14 cellular contexts compared by ENCODE assay signal in genomic region chr21:31099122-31099521, GRCh38.
DNase-seq lines count a peak whose midpoint lies in the region; ATAC-seq and TF ChIP-seq lines count a peak whose summit lies in the region.
"Had no signal": no experiment of that assay in that cellular context is flagged by ENCODE, and none has a peak within 500 bp of the region (broad histone marks: within the 10 kb centered on the region; RNA-seq: fewer than 3 reads in every experiment).

No MANE protein-coding gene starts in this region.

- H3K27me3 Mint-ChIP-seq in CD4-positive, CD25-positive, alpha-beta regulatory T cell: peaks cover 7% of the 10 kb centered on the region
- H3K27me3 Mint-ChIP-seq in neural progenitor cell (ENCODE audit: insufficient read depth, low read depth): peaks cover 7% of the 10 kb centered on the region

- 0 out of 2 replicates have a peak overlapping the region, but pooled peaks have one; percentile 2 for H3K4me2 ChIP-seq in PC-3 (ENCODE audit: low read length)
- no peak overlapping the region for H3K4me2 ChIP-seq in neural progenitor cell

- no peaks in the 10 kb centered on the region for H3K36me3 ChIP-seq in CD4-positive, CD25-positive, alpha-beta regulatory T cell (ENCODE audit: control insufficient read depth, insufficient read depth, low read length)
- no peaks in the 10 kb centered on the region for H3K36me3 ChIP-seq in PC-3 (ENCODE audit: low read depth, low read length)
- H3K36me3 ChIP-seq in neural progenitor cell: no peaks in the 10 kb centered on the region
- H3K36me3 ChIP-seq in H7 (replicated peaks; ENCODE audit: control insufficient read depth, insufficient read depth, low read length): no peaks in the 10 kb centered on the region
- H3K36me3 ChIP-seq: BE2C, SJSA1 had no signal

- no peak for ATAC-seq in CD4-positive, CD25-positive, alpha-beta regulatory T cell (ENCODE audit: low read depth in 2 of 2)
- no peak for ATAC-seq in PC-3

- DNase-seq in NCI-H82 (lab: John Stamatoyannopoulos, UW): peak; percentile 15
- no peak for DNase-seq in NCI-H82 treated with DMSO at 0.1 percent for 48 hours (lab: John Stamatoyannopoulos, UW; ENCODE audit: unreplicated experiment)
- no peak for DNase-seq in CD4-positive, CD25-positive, alpha-beta regulatory T cell
- no peak for DNase-seq in PC-3
- DNase-seq in neural progenitor cell (ENCODE audit: low spot score): no peak
- no peak for DNase-seq in H7
- no peak for DNase-seq in dorsolateral prefrontal cortex
- no peak for DNase-seq in NCI-H1105 (lab: John Stamatoyannopoulos, UW)

- H3K27ac Mint-ChIP-seq in CD4-positive, CD25-positive, alpha-beta regulatory T cell: peak overlapping the region in 2 of 3 donors; percentile 67 to 78
- peak overlapping the region; percentile 39 for H3K27ac Mint-ChIP-seq in neural progenitor cell

- peaks cover 12 to 43% (median 22%) of the 10 kb centered on the region in 4 donors for H3K4me1 Mint-ChIP-seq in CD4-positive, CD25-positive, alpha-beta regulatory T cell
- peaks cover 2% of the 10 kb centered on the region for H3K4me1 Mint-ChIP-seq in neural progenitor cell

- H3K9me3 ChIP-seq in CD4-positive, CD25-positive, alpha-beta regulatory T cell (ENCODE audit: control insufficient read depth in 2 of 2, low read length in 2 of 2): peaks cover 4 to 10% of the 10 kb centered on the region in 2 experiments
- H3K9me3 ChIP-seq in PC-3 (ENCODE audit: low read length) (no peaks in the 10 kb centered on the region), neural progenitor cell (ENCODE audit: low read depth) (no peaks in the 10 kb centered on the region)
- H3K9me3 ChIP-seq: BE2C, SJSA1 had no signal

- no peak overlapping the region for H3K4me3 ChIP-seq in CD4-positive, CD25-positive, alpha-beta regulatory T cell (ENCODE audit: low read depth, low read length)
- H3K4me3 ChIP-seq in PC-3 (ENCODE audit: low read length): no peak overlapping the region
- no peak overlapping the region for H3K4me3 ChIP-seq in neural progenitor cell
- H3K4me3 ChIP-seq in H7 (ENCODE audit: insufficient read depth, low read depth, low read length): no peak overlapping the region
- no peak overlapping the region for H3K4me3 ChIP-seq in dorsolateral prefrontal cortex
- H3K4me3 ChIP-seq: GM12878, GM23248, SJSA1 had no signal

- H3F3A ChIP-seq in PC-3 (ENCODE audit: low read length, unreplicated experiment) (no peaks in the 10 kb centered on the region), neural progenitor cell (ENCODE audit: low read depth) (no peaks in the 10 kb centered on the region)

- CTCF ChIA-PET in PC-3 (lab: Charles Lee): no interaction called here

- H3K9ac ChIP-seq in PC-3 (ENCODE audit: low read length): no peak overlapping the region
- no peak overlapping the region for H3K9ac ChIP-seq in neural progenitor cell
- H3K9ac ChIP-seq: GM23248 had no signal

- H2AFZ ChIP-seq in PC-3 (ENCODE audit: low read length) (peak overlapping the region; percentile 42; the same call in 1 of the 2 replicates), neural progenitor cell (replicated peaks) (no peak overlapping the region)

- BruUV-seq in PC-3 (replicated peaks; lab: Mats Ljungman, UMichigan): no TSS peak

- H3K4me1 ChIP-seq in CD4-positive, CD25-positive, alpha-beta regulatory T cell (ENCODE audit: control insufficient read depth, insufficient read depth, low read length, poor library complexity, severe bottlenecking): peaks cover 29% of the 10 kb centered on the region
- H3K4me1 ChIP-seq in PC-3 (ENCODE audit: insufficient read depth, low read length): no peaks in the 10 kb centered on the region
- no peaks in the 10 kb centered on the region for H3K4me1 ChIP-seq in neural progenitor cell
- H3K4me1 ChIP-seq: BE2C, SJSA1 had no signal

- POLR2A ChIA-PET in PC-3 (lab: Charles Lee; ENCODE audit: unreplicated experiment): no interaction called here

- H3K9me3 Mint-ChIP-seq in CD4-positive, CD25-positive, alpha-beta regulatory T cell: peaks cover 0 to 6% (median 4%) of the 10 kb centered on the region in 7 donors
- peaks cover 2% of the 10 kb centered on the region for H3K9me3 Mint-ChIP-seq in neural progenitor cell

- H3K79me2 ChIP-seq in PC-3 (ENCODE audit: low read length) (no peaks in the 10 kb centered on the region), neural progenitor cell (ENCODE audit: low read depth) (no peaks in the 10 kb centered on the region)

- no peak overlapping the region for H3K27ac ChIP-seq in CD4-positive, CD25-positive, alpha-beta regulatory T cell (ENCODE audit: insufficient read depth, low read length, poor library complexity, severe bottlenecking)
- no peak overlapping the region for H3K27ac ChIP-seq in PC-3 (ENCODE audit: low read length)
- no peak overlapping the region for H3K27ac ChIP-seq in neural progenitor cell
- peak overlapping the region in 3 of 59 donors; percentile 21 to 29 (median 28) for H3K27ac ChIP-seq in dorsolateral prefrontal cortex
- H3K27ac ChIP-seq: GM23248, SJSA1 had no signal

- H3K27me3 ChIP-seq in CD4-positive, CD25-positive, alpha-beta regulatory T cell (ENCODE audit: control insufficient read depth, insufficient read depth, low read length): no peaks in the 10 kb centered on the region
- H3K27me3 ChIP-seq in PC-3 (ENCODE audit: low read length): no peaks in the 10 kb centered on the region
- peaks cover 4% of the 10 kb centered on the region for H3K27me3 ChIP-seq in neural progenitor cell
- H3K27me3 ChIP-seq in H7 (ENCODE audit: control insufficient read depth, insufficient read depth, low read length): no peaks in the 10 kb centered on the region
- H3K27me3 ChIP-seq in dorsolateral prefrontal cortex: no peaks in the 10 kb centered on the region
- H3K27me3 ChIP-seq: BE2C had no signal

- no peaks in the 10 kb centered on the region for H3K9me2 ChIP-seq in PC-3 (replicated peaks; ENCODE audit: low read length)

- H4K20me1 ChIP-seq in PC-3 (ENCODE audit: low read length) (no peaks in the 10 kb centered on the region), neural progenitor cell (ENCODE audit: low read depth) (no peaks in the 10 kb centered on the region)

- H3K4me3 Mint-ChIP-seq in CD4-positive, CD25-positive, alpha-beta regulatory T cell: no peak overlapping the region
- H3K4me3 Mint-ChIP-seq in neural progenitor cell: no peak overlapping the region
- H3K4me3 Mint-ChIP-seq: CD14-positive monocyte, H9 had no signal

- peaks cover 8% of the 10 kb centered on the region for H3K36me3 Mint-ChIP-seq in CD4-positive, CD25-positive, alpha-beta regulatory T cell
- H3K36me3 Mint-ChIP-seq in neural progenitor cell: no peaks in the 10 kb centered on the region
- H3K36me3 Mint-ChIP-seq: CD14-positive monocyte had no signal

- intact Hi-C loops in PC-3 (cut with micrococcal nuclease): no loop called here
- intact Hi-C loops in dorsolateral prefrontal cortex (cut with DNase I): loop anchor here (2.0 to 10.0 kb wide), 2 partner anchors 466 to 482 kb away; no protein-coding TSS in a partner anchor

- no peak for TF ChIP-seq CTCF in PC-3 (conservative IDR thresholded peaks at IDR 0.05; ENCODE audit: low read depth, low read length)
- no peak for TF ChIP-seq CTCF in neural progenitor cell (IDR thresholded peaks at IDR 0.05)
- no peak for TF ChIP-seq CTCF in dorsolateral prefrontal cortex (IDR thresholded peaks at IDR 0.05 in 54 of 56, conservative IDR thresholded peaks at IDR 0.05 in 2 of 56; ENCODE audit: low read depth in 1 of 56, partially characterized antibody in 56 of 56)
